In the genomic region with DNA sequence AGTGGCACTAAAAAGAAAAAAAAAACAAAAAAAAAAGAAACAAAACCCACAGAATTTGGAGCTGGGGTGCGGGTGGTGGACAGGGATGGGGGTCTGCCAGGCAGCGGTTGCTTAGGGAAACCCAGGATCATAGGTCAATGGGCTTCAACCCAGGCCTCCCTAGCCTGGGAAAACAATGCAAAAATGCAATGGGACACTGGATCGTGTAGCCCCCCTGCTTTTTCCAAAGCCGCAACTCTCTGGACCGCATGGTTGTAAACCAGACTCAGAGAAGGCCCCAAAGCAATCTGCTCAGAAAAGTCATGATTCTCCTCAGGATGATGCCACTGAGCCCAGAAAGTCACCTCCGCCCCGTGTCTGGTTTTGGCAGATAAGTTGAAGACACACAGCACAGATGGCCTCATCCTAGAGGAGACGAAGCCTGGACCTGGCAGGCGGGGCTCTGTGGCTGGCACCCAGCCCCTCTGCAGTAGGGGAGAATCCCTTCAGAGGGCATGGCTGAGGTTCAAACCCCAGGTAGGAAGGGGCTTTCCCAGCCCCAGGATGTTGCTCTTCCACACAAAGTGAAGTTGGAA, we compare ENCODE assay signal across 1 cellular context.
TF ChIP-seq lines count a peak whose summit lies in the region.

No MANE protein-coding gene starts in this region.

TF ChIP-seq in GM23338, 12 proteins besides CTCF, POLR2A, EP300 and RAD21:
- TF ChIP-seq, protein P1, sequence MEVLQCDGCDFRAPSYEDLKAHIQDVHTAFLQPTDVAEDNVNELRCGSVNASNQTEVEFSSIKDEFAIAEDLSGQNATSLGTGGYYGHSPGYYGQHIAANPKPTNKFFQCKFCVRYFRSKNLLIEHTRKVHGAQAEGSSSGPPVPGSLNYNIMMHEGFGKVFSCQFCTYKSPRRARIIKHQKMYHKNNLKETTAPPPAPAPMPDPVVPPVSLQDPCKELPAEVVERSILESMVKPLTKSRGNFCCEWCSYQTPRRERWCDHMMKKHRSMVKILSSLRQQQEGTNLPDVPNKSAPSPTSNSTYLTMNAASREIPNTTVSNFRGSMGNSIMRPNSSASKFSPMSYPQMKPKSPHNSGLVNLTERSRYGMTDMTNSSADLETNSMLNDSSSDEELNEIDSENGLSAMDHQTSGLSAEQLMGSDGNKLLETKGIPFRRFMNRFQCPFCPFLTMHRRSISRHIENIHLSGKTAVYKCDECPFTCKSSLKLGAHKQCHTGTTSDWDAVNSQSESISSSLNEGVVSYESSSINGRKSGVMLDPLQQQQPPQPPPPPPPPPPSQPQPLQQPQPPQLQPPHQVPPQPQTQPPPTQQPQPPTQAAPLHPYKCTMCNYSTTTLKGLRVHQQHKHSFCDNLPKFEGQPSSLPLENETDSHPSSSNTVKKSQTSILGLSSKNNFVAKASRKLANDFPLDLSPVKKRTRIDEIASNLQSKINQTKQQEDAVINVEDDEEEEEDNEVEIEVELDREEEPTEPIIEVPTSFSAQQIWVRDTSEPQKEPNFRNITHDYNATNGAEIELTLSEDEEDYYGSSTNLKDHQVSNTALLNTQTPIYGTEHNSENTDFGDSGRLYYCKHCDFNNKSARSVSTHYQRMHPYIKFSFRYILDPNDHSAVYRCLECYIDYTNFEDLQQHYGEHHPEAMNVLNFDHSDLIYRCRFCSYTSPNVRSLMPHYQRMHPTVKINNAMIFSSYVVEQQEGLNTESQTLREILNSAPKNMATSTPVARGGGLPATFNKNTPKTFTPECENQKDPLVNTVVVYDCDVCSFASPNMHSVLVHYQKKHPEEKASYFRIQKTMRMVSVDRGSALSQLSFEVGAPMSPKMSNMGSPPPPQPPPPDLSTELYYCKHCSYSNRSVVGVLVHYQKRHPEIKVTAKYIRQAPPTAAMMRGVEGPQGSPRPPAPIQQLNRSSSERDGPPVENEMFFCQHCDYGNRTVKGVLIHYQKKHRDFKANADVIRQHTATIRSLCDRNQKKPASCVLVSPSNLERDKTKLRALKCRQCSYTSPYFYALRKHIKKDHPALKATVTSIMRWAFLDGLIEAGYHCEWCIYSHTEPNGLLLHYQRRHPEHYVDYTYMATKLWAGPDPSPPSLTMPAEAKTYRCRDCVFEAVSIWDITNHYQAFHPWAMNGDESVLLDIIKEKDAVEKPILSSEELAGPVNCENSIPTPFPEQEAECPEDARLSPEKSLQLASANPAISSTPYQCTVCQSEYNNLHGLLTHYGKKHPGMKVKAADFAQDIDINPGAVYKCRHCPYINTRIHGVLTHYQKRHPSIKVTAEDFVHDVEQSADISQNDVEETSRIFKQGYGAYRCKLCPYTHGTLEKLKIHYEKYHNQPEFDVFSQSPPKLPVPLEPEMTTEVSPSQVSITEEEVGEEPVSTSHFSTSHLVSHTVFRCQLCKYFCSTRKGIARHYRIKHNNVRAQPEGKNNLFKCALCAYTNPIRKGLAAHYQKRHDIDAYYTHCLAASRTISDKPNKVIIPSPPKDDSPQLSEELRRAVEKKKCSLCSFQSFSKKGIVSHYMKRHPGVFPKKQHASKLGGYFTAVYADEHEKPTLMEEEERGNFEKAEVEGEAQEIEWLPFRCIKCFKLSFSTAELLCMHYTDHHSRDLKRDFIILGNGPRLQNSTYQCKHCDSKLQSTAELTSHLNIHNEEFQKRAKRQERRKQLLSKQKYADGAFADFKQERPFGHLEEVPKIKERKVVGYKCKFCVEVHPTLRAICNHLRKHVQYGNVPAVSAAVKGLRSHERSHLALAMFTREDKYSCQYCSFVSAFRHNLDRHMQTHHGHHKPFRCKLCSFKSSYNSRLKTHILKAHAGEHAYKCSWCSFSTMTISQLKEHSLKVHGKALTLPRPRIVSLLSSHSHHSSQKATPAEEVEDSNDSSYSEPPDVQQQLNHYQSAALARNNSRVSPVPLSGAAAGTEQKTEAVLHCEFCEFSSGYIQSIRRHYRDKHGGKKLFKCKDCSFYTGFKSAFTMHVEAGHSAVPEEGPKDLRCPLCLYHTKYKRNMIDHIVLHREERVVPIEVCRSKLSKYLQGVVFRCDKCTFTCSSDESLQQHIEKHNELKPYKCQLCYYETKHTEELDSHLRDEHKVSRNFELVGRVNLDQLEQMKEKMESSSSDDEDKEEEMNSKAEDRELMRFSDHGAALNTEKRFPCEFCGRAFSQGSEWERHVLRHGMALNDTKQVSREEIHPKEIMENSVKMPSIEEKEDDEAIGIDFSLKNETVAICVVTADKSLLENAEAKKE (CRISPR knock-in tag; IDR thresholded peaks at IDR 0.05) = no peak
- peak; percentile 48 for TF ChIP-seq EZH2phosphoT487 (IDR thresholded peaks at IDR 0.05; ENCODE audit: unreplicated experiment)
TF ChIP-seq in GM23338: peak in this region for 1.
